In the genomic region with DNA sequence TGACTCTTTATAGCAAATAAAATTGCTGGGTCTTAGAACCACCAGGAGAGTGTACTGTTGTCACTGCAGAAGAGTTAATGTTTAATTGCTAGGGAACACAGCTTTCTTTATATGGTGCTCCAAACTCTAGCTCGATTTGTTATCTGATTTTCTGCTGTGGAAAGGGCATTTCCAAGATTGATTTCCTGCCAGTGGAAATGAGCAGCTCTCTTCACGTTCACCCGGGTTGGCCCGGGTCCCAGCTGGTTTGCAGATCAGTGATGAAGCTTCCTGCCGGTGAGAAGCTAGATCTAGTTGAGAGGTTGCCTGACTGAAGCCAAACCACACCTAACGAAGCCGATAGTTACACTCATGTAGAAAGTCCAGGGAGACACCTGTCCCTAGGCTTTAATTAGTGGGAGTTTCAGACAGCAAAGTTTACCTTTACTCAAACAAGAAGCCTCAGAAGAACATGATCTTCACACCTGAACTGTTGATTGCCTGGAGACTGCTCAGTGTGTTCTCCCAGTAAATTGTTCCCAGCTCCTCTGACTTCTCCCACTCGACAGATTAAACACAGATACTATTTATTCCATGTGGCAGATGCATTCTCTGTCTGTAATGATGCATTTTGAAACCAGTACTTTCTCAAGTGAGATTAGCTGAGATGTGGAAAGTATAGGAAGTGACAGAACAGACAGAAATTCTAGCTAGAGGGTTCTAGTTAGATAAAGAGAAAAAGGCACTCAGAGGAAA, we compare ENCODE assay signal across 8 cellular contexts. TPM values are rescaled to one million over a fixed set of nuclear protein-coding genes. Genes with fewer than 3 reads are reported as not detected.
DNase-seq lines count a peak whose midpoint lies in the region; ATAC-seq and TF ChIP-seq lines count a peak whose summit lies in the region.

No MANE protein-coding gene starts in this region.

- no peaks in the 10 kb centered on the region for H3K79me2 ChIP-seq in Karpas-422 (ENCODE audit: low read length)

- H3K9ac ChIP-seq in Karpas-422 (ENCODE audit: low read length): no peak overlapping the region

- POLR2A ChIA-PET in activated CD4-positive, alpha-beta T cell treated with anti-CD3 and anti-CD28 coated beads for 36 hours (lab: Charles Lee): interaction anchor here (0.6 to 2.7 kb wide), 7 partner anchors 24 to 229 kb away, joined by 3 to 13 read pairs (median 4); a partner anchor contains a TSS
- POLR2A ChIA-PET in activated CD4-positive, alpha-beta T cell treated with anti-CD3 and anti-CD28 coated beads, Interleukin-2, amount 10 ng/mL, durations not matched to agents 7 days and 5 days (lab: Charles Lee): interaction anchor here (0.5 to 1.2 kb wide), 4 partner anchors 27 to 146 kb away, joined by 4 to 6 read pairs (median 4); a partner anchor contains a TSS

- H3K9me3 ChIP-seq in prostate gland: no peaks in the 10 kb centered on the region
- no peaks in the 10 kb centered on the region for H3K9me3 ChIP-seq in Karpas-422 (ENCODE audit: low read length)

- TF ChIP-seq POLR2A in prostate gland (IDR thresholded peaks at IDR 0.05): no peak

- H3K4me1 Mint-ChIP-seq in activated CD4-positive, alpha-beta T cell treated with anti-CD3 and anti-CD28 coated beads for 36 hours: peaks cover 85% of the 10 kb centered on the region
- peaks cover 77% of the 10 kb centered on the region for H3K4me1 Mint-ChIP-seq in activated CD4-positive, alpha-beta T cell treated with anti-CD3 and anti-CD28 coated beads, Interleukin-2, amount 10 ng/mL, durations not matched to agents 7 days and 5 days

- 17% methylated on average over 8 of the region's 8 CpGs for WGBS in prostate gland

- peak; percentile 74 for DNase-seq in activated CD4-positive, alpha-beta T cell treated with anti-CD3 and anti-CD28 coated beads for 36 hours
- DNase-seq in activated CD4-positive, alpha-beta T cell treated with anti-CD3 and anti-CD28 coated beads for 1 hour: no peak
- DNase-seq in MV-4-11 (lab: John Stamatoyannopoulos, UW): peak; percentile 34
- DNase-seq in activated CD4-positive, alpha-beta T cell treated with anti-CD3 and anti-CD28 coated beads, Interleukin-2, amount 10 ng/mL, durations not matched to agents 7 days and 5 days: peak; percentile 70
- DNase-seq in epithelial cell of prostate (ENCODE audit: low read depth, low spot score): no peak
- peak; percentile 66 for DNase-seq in prostate gland (ENCODE audit: low spot score)
- DNase-seq in Karpas-422: no peak

- no peak overlapping the region for H3K4me2 ChIP-seq in Karpas-422 (ENCODE audit: low read depth, low read length, poor library complexity, severe bottlenecking)

- H3K27me3 ChIP-seq in prostate gland (replicated peaks; ENCODE audit: insufficient read depth) (no peaks in the 10 kb centered on the region), Karpas-422 (ENCODE audit: low read length) (no peaks in the 10 kb centered on the region)

- ATAC-seq in activated CD4-positive, alpha-beta T cell treated with anti-CD3 and anti-CD28 coated beads for 36 hours: peak; percentile 52
- peak; percentile 65 for ATAC-seq in HG02588 (IDR thresholded peaks at IDR 0.05; ENCODE audit: unreplicated experiment)

- peaks cover 13% of the 10 kb centered on the region for H3K36me3 Mint-ChIP-seq in activated CD4-positive, alpha-beta T cell treated with anti-CD3 and anti-CD28 coated beads for 36 hours (ENCODE audit: low read depth)
- peaks cover 42% of the 10 kb centered on the region for H3K36me3 Mint-ChIP-seq in activated CD4-positive, alpha-beta T cell treated with anti-CD3 and anti-CD28 coated beads, Interleukin-2, amount 10 ng/mL, durations not matched to agents 7 days and 5 days (ENCODE audit: low read depth)

- H3K27me3 Mint-ChIP-seq in activated CD4-positive, alpha-beta T cell treated with anti-CD3 and anti-CD28 coated beads for 36 hours: no peaks in the 10 kb centered on the region
- H3K27me3 Mint-ChIP-seq in activated CD4-positive, alpha-beta T cell treated with anti-CD3 and anti-CD28 coated beads, Interleukin-2, amount 10 ng/mL, durations not matched to agents 7 days and 5 days: no peaks in the 10 kb centered on the region

- no peak overlapping the region for H3K4me3 ChIP-seq in prostate gland
- no peak overlapping the region for H3K4me3 ChIP-seq in Karpas-422 (ENCODE audit: low read length)

- no peaks in the 10 kb centered on the region for H3K36me3 ChIP-seq in prostate gland
- no peaks in the 10 kb centered on the region for H3K36me3 ChIP-seq in Karpas-422 (ENCODE audit: insufficient read depth, low read length)

- H3K27ac ChIP-seq in epithelial cell of prostate (peak overlapping the region; percentile 51), prostate gland (peak overlapping the region; percentile 25 to 40), Karpas-422 (ENCODE audit: low read length) (no peak overlapping the region)

- H2AFZ ChIP-seq in Karpas-422 (ENCODE audit: low read length): no peak overlapping the region

- peaks cover 5% of the 10 kb centered on the region for H3K9me3 Mint-ChIP-seq in activated CD4-positive, alpha-beta T cell treated with anti-CD3 and anti-CD28 coated beads for 36 hours (ENCODE audit: low read depth)
- peaks cover 15% of the 10 kb centered on the region for H3K9me3 Mint-ChIP-seq in activated CD4-positive, alpha-beta T cell treated with anti-CD3 and anti-CD28 coated beads, Interleukin-2, amount 10 ng/mL, durations not matched to agents 7 days and 5 days

- intact Hi-C loops in activated CD4-positive, alpha-beta T cell treated with anti-CD3 and anti-CD28 coated beads for 36 hours (cut with DNase I, micrococcal nuclease): loop anchor here (1.0 to 10.0 kb wide), 8 partner anchors 27 to 915 kb away; a partner anchor contains a TSS
- intact Hi-C loops in prostate gland (cut with DNase I): no loop called here

- TF ChIP-seq CTCF in prostate gland (IDR thresholded peaks at IDR 0.05): peak in 1 of 4 experiments; percentile 16

- CTCF ChIA-PET in activated CD4-positive, alpha-beta T cell treated with anti-CD3 and anti-CD28 coated beads for 36 hours (lab: Charles Lee): interaction anchor here (0.7 to 4.4 kb wide), 21 partner anchors 8 to 245 kb away, joined by 3 to 46 read pairs (median 4); a partner anchor contains a TSS
- CTCF ChIA-PET in activated CD4-positive, alpha-beta T cell treated with anti-CD3 and anti-CD28 coated beads, Interleukin-2, amount 10 ng/mL, durations not matched to agents 7 days and 5 days (lab: Charles Lee): interaction anchor here (0.7 to 3.8 kb wide), 12 partner anchors 10 to 236 kb away, joined by 3 to 22 read pairs (median 4); a partner anchor contains a TSS

- peak overlapping the region; percentile 38 for H3K4me3 Mint-ChIP-seq in activated CD4-positive, alpha-beta T cell treated with anti-CD3 and anti-CD28 coated beads for 36 hours
- H3K4me3 Mint-ChIP-seq in activated CD4-positive, alpha-beta T cell treated with anti-CD3 and anti-CD28 coated beads, Interleukin-2, amount 10 ng/mL, durations not matched to agents 7 days and 5 days: peak overlapping the region; percentile 65

- H4K20me1 ChIP-seq in Karpas-422 (ENCODE audit: insufficient read depth, low read depth, low read length): no peaks in the 10 kb centered on the region

- no peaks in the 10 kb centered on the region for H3K9me2 ChIP-seq in Karpas-422 (replicated peaks; ENCODE audit: insufficient read depth, low read length)

- H3K4me1 ChIP-seq in prostate gland (replicated peaks) (no peaks in the 10 kb centered on the region), Karpas-422 (ENCODE audit: low read length) (no peaks in the 10 kb centered on the region)

- peak overlapping the region; percentile 86 for H3K27ac Mint-ChIP-seq in activated CD4-positive, alpha-beta T cell treated with anti-CD3 and anti-CD28 coated beads for 36 hours
- H3K27ac Mint-ChIP-seq in activated CD4-positive, alpha-beta T cell treated with anti-CD3 and anti-CD28 coated beads, Interleukin-2, amount 10 ng/mL, durations not matched to agents 7 days and 5 days: peak overlapping the region; percentile 95

RNA-seq across cellular contexts. Expression of a gene that starts 27.8 kb away (rescaled TPM):
- total RNA-seq in activated CD4-positive, alpha-beta T cell treated with anti-CD3 and anti-CD28 coated beads for 36 hours: 1 to 10 TPM; 9.0 to 9.1 TPM
- 10 to 100 TPM; 21.2 to 22.8 TPM for total RNA-seq in activated CD4-positive, alpha-beta T cell treated with anti-CD3 and anti-CD28 coated beads, Interleukin-2, amount 10 ng/mL, durations not matched to agents 7 days and 5 days
- total RNA-seq in prostate gland: 10 to 100 TPM in 1 of 2 donors, 1 to 10 TPM in 1; 9.9 to 15.8 TPM
- total RNA-seq in Karpas-422 (2014; rRNA removed; shearing (Covaris generic); ENCODE audit: low replicate concordance): 0.29 and 1.2 TPM in 2 replicates

RNA-seq across cellular contexts. Expression of a gene that starts 30.3 kb away (rescaled TPM):
- 1 to 10 TPM; 2.2 to 3.6 TPM for total RNA-seq in activated CD4-positive, alpha-beta T cell treated with anti-CD3 and anti-CD28 coated beads for 36 hours
- 1 to 10 TPM; 2.3 to 3.6 TPM for total RNA-seq in activated CD4-positive, alpha-beta T cell treated with anti-CD3 and anti-CD28 coated beads, Interleukin-2, amount 10 ng/mL, durations not matched to agents 7 days and 5 days
- total RNA-seq in prostate gland: 10 to 100 TPM; 19.4 to 23.5 TPM
- 22.5 and 44.0 TPM in 2 replicates for total RNA-seq in Karpas-422 (2014; rRNA removed; shearing (Covaris generic); ENCODE audit: low replicate concordance)

Comparison
In these comparisons a context has a peak if more than half of its experiments do, and no peak if none do; other contexts are left out.
1. DNase-seq: peak in activated CD4-positive, alpha-beta T cell treated with anti-CD3 and anti-CD28 coated beads for 36 hours (single experiment), MV-4-11 (single experiment), activated CD4-positive, alpha-beta T cell treated with anti-CD3 and anti-CD28 coated beads, Interleukin-2, amount 10 ng/mL, durations not matched to agents 7 days and 5 days (single experiment) and prostate gland (single experiment); none in activated CD4-positive, alpha-beta T cell treated with anti-CD3 and anti-CD28 coated beads for 1 hour (single experiment), epithelial cell of prostate (single experiment) and Karpas-422 (single experiment).